ENCODE assay signal across 19 cellular contexts in genomic region chr12:92334552-92334951, GRCh38.
DNase-seq lines count a peak whose midpoint lies in the region; ATAC-seq, FAIRE-seq and TF ChIP-seq lines count a peak whose summit lies in the region.
"Had no signal": no experiment of that assay in that cellular context is flagged by ENCODE, and none has a peak within 500 bp of the region (broad histone marks: within the 10 kb centered on the region; RNA-seq: fewer than 3 reads in every experiment).

No MANE protein-coding gene starts in this region.

- H3K27me3 ChIP-seq in foreskin keratinocyte, result no peaks in the 10 kb centered on the region

- no peaks in the 10 kb centered on the region for H3K9me3 ChIP-seq in T-helper 17 cell (ENCODE audit: control insufficient read depth, low read length, poor library complexity, severe bottlenecking)
- H3K9me3 ChIP-seq: A549, Caco-2, HAP-1 had no signal

- H3K4me3 Mint-ChIP-seq in activated CD4-positive, alpha-beta T cell treated with anti-CD3 and anti-CD28 coated beads for 36 hours, result no peak overlapping the region
- no peak overlapping the region for H3K4me3 Mint-ChIP-seq in T-helper 17 cell
- H3K4me3 Mint-ChIP-seq: CD4-positive, alpha-beta T cell had no signal

- H3K27ac ChIP-seq in foreskin keratinocyte, result no peak overlapping the region
- H3K27ac ChIP-seq: 22Rv1, A549, C4-2B, GM23248 had no signal

- POLR2A ChIA-PET in activated CD4-positive, alpha-beta T cell treated with anti-CD3 and anti-CD28 coated beads for 36 hours (lab: Charles Lee), result no interaction called here

- intact Hi-C loops in activated CD4-positive, alpha-beta T cell treated with anti-CD3 and anti-CD28 coated beads for 36 hours (cut with DNase I, micrococcal nuclease), result no loop called here

- ATAC-seq in activated CD4-positive, alpha-beta T cell treated with anti-CD3 and anti-CD28 coated beads for 36 hours, result peak; percentile 69
- no peak for ATAC-seq in T-helper 17 cell
- peak; percentile 64 for ATAC-seq in foreskin keratinocyte
- ATAC-seq: A549 had no signal

- no peaks in the 10 kb centered on the region for H3K4me1 ChIP-seq in foreskin keratinocyte
- H3K4me1 ChIP-seq: A549, Caco-2, HAP-1 had no signal

- no peak for FAIRE-seq in urothelium cell line (lab: Jason Lieb, UNC)
- FAIRE-seq: A549, D721Med had no signal

- no peaks in the 10 kb centered on the region for H3K36me3 Mint-ChIP-seq in activated CD4-positive, alpha-beta T cell treated with anti-CD3 and anti-CD28 coated beads for 36 hours (ENCODE audit: low read depth)
- no peaks in the 10 kb centered on the region for H3K36me3 Mint-ChIP-seq in T-helper 17 cell (ENCODE audit: low read depth)

- TF ChIP-seq CTCF in foreskin keratinocyte (conservative IDR thresholded peaks at IDR 0.05), result no peak

- peaks cover 2% of the 10 kb centered on the region for H3K9me3 Mint-ChIP-seq in activated CD4-positive, alpha-beta T cell treated with anti-CD3 and anti-CD28 coated beads for 36 hours (ENCODE audit: low read depth)
- H3K9me3 Mint-ChIP-seq: CD4-positive, alpha-beta T cell had no signal

- H3K27me3 Mint-ChIP-seq in activated CD4-positive, alpha-beta T cell treated with anti-CD3 and anti-CD28 coated beads for 36 hours, result no peaks in the 10 kb centered on the region
- no peaks in the 10 kb centered on the region for H3K27me3 Mint-ChIP-seq in T-helper 17 cell
- H3K27me3 Mint-ChIP-seq: CD4-positive, alpha-beta T cell had no signal

- peaks cover 45% of the 10 kb centered on the region for H3K4me1 Mint-ChIP-seq in activated CD4-positive, alpha-beta T cell treated with anti-CD3 and anti-CD28 coated beads for 36 hours
- H3K4me1 Mint-ChIP-seq in T-helper 17 cell, result peaks cover 11% of the 10 kb centered on the region

- DNase-seq in activated CD4-positive, alpha-beta T cell treated with anti-CD3 and anti-CD28 coated beads for 36 hours, result no peak
- DNase-seq in activated CD4-positive, alpha-beta T cell treated with anti-CD3 and anti-CD28 coated beads for 48 hours, result no peak
- peak; percentile 7 for DNase-seq in stimulated activated CD4-positive, alpha-beta T cell treated with anti-CD3 and anti-CD28 coated beads, Interleukin-1b, Interleukin-23, amount 100 ng/mL, for 48 hours
- no peak for DNase-seq in stimulated activated CD4-positive, alpha-beta T cell treated with anti-CD3 and anti-CD28 coated beads, Interleukin-15, amount 100 ng/mL, for 24 hours
- DNase-seq in T-helper 17 cell (no peak), foreskin keratinocyte (peak in 1 of 2 donors; percentile 30), urothelium cell line (ENCODE audit: low spot score) (no peak), putamen (ENCODE audit: low spot score) (no peak)
- DNase-seq: AML-193; Caco-2; CD4-positive, alpha-beta T cell; DMS79; GF-D8; GM23248 had no signal

- CTCF ChIA-PET in activated CD4-positive, alpha-beta T cell treated with anti-CD3 and anti-CD28 coated beads for 36 hours (lab: Charles Lee), result no interaction called here

- no peak overlapping the region for H3K27ac Mint-ChIP-seq in activated CD4-positive, alpha-beta T cell treated with anti-CD3 and anti-CD28 coated beads for 36 hours
- peak overlapping the region; percentile 57 for H3K27ac Mint-ChIP-seq in T-helper 17 cell
